In the genomic region with DNA sequence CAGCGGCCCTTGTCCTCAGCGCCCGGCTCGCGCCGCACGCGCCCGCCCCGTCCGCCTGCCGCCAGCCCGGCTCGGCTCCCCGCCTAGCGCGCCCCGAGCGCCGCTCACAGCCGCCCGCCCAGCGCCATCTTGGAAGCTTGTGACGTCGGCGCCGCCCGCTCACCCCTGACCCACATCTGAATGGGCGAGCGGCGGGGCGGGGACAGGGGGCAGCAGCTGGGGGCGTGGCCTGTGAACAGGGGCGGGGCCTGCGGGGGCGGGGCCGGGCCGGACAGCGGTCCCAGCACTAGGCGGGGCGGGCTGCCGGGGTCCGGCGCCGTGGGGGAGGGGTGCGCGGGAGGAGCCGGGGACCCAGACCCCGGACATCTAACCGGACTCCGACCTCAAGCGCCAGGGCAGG, we compare ENCODE assay signal across 10 cellular contexts. TPM values are rescaled to one million over a fixed set of nuclear protein-coding genes. Genes with fewer than 3 reads are reported as not detected.
DNase-seq lines count a peak whose midpoint lies in the region; ATAC-seq, FAIRE-seq and TF ChIP-seq lines count a peak whose summit lies in the region.
"Not testable (repeated sequence)": the region's sequence is repeated elsewhere in the genome, so short reads cannot be mapped to it uniquely, and the experiment has no call there.
"Had no signal": no experiment of that assay in that cellular context is flagged by ENCODE, and none has a peak within 500 bp of the region (broad histone marks: within the 10 kb centered on the region; RNA-seq: fewer than 3 reads in every experiment).

No MANE protein-coding gene starts in this region.

- not testable (repeated sequence) for H3K79me2 ChIP-seq in K562 (ENCODE audit: control insufficient read depth, insufficient read depth, low read length)

- not testable (repeated sequence) for H3K9me1 ChIP-seq in K562 (ENCODE audit: control insufficient read depth, insufficient read depth, low read length)

- not testable (repeated sequence) for H3K36me3 Mint-ChIP-seq in activated CD8-positive, alpha-beta T cell treated with anti-CD3 and anti-CD28 coated beads for 36 hours (ENCODE audit: low read depth); memory B cell

- not testable (repeated sequence) for H3K4me1 Mint-ChIP-seq in activated CD8-positive, alpha-beta T cell treated with anti-CD3 and anti-CD28 coated beads for 36 hours (ENCODE audit: low read depth); memory B cell

- not testable (repeated sequence) for H3K27me3 Mint-ChIP-seq in activated CD8-positive, alpha-beta T cell treated with anti-CD3 and anti-CD28 coated beads for 36 hours; memory B cell

- CTCF ChIA-PET in activated CD8-positive, alpha-beta T cell treated with anti-CD3 and anti-CD28 coated beads for 36 hours (lab: Charles Lee); K562 (lab: Yijun Ruan, JAX; ENCODE audit: low intra/inter-chr PET ratio): not testable (repeated sequence)

- not testable (repeated sequence) for H3K36me3 ChIP-seq in K562 (ENCODE audit: control insufficient read depth, insufficient read depth, low read length); aorta (ENCODE audit: control insufficient read depth in 1 of 2, insufficient read depth in 2 of 2, low read length in 1 of 2)

- not testable (repeated sequence) for H3K9me3 Mint-ChIP-seq in activated CD8-positive, alpha-beta T cell treated with anti-CD3 and anti-CD28 coated beads for 36 hours; memory B cell

- H3K4me3 ChIP-seq in K562; aorta (ENCODE audit: low read length in 2 of 2): not testable (repeated sequence)

- in situ Hi-C loops in K562 (cut with MboI), result loop anchor here (10.0 kb wide), 1 partner anchor 57 kb away; no protein-coding TSS in a partner anchor

- FAIRE-seq in K562 (lab: Jason Lieb, UNC), result not testable (repeated sequence)

- not testable (repeated sequence) for H3K27me3 ChIP-seq in K562 (ENCODE audit: control insufficient read depth in 2 of 2, insufficient read depth in 2 of 2, low read length in 2 of 2); aorta (ENCODE audit: control insufficient read depth in 1 of 2, insufficient read depth in 2 of 2, low read length in 1 of 2)

- not testable (repeated sequence) for TF ChIP-seq POLR2A in K562 (conservative IDR thresholded peaks at IDR 0.05)

- ATAC-seq in GM18867 (IDR thresholded peaks at IDR 0.05; ENCODE audit: unreplicated experiment), result peak; percentile 77
- ATAC-seq in GM21515 (IDR thresholded peaks at IDR 0.05; ENCODE audit: unreplicated experiment), result peak; percentile 78
- peak; percentile 86 for ATAC-seq in HG02852 (IDR thresholded peaks at IDR 0.05; ENCODE audit: unreplicated experiment)
- ATAC-seq in HG03280 (IDR thresholded peaks at IDR 0.05; ENCODE audit: unreplicated experiment), result peak; percentile 91
- peak; percentile 88 for ATAC-seq in activated CD8-positive, alpha-beta T cell treated with anti-CD3 and anti-CD28 coated beads for 36 hours
- peak; percentile 72 for ATAC-seq in K562
- peak; percentile 87 for ATAC-seq in memory B cell (ENCODE audit: low read depth)
- ATAC-seq in aorta (ENCODE audit: low FRiP score), result peak; percentile 91

- H3K9ac ChIP-seq in K562 (ENCODE audit: insufficient read depth in 1 of 2, low read depth in 2 of 2, low read length in 2 of 2), result not testable (repeated sequence)

- not testable (repeated sequence) for H3K27ac ChIP-seq in K562 (ENCODE audit: extremely low read depth, low read depth, low read length); aorta (ENCODE audit: low read depth in 1 of 2, low read length in 2 of 2)

- H3K4me3 Mint-ChIP-seq in activated CD8-positive, alpha-beta T cell treated with anti-CD3 and anti-CD28 coated beads for 36 hours; memory B cell: not testable (repeated sequence)

- H2AFZ ChIP-seq in K562 (ENCODE audit: low read depth, low read length), result not testable (repeated sequence)

- TF ChIP-seq RAD21 in K562 (CRISPR knock-in tag; conservative IDR thresholded peaks at IDR 0.05 in 1 of 2, IDR thresholded peaks at IDR 0.05 in 1 of 2), result not testable (repeated sequence)

- not testable (repeated sequence) for TF ChIP-seq CTCF in activated CD8-positive, alpha-beta T cell treated with anti-CD3 and anti-CD28 coated beads for 36 hours (IDR thresholded peaks at IDR 0.05); K562 (IDR thresholded peaks at IDR 0.05 in 2 of 3, conservative IDR thresholded peaks at IDR 0.05 in 1 of 3; ENCODE audit: insufficient read depth in 2 of 3, low read depth in 1 of 3, low read length in 3 of 3)

- intact Hi-C loops in activated CD8-positive, alpha-beta T cell treated with anti-CD3 and anti-CD28 coated beads for 36 hours (cut with micrococcal nuclease); K562 (cut with micrococcal nuclease); aorta (cut with DNase I): not testable (repeated sequence)

- BruUV-seq in K562 (replicated peaks; lab: Mats Ljungman, UMichigan), result not testable (repeated sequence)

- H3K27ac Mint-ChIP-seq in activated CD8-positive, alpha-beta T cell treated with anti-CD3 and anti-CD28 coated beads for 36 hours; memory B cell: not testable (repeated sequence)

- H3K9me3 ChIP-seq in K562 (replicated peaks; ENCODE audit: control insufficient read depth, insufficient read depth, low read depth, low read length); aorta (ENCODE audit: control insufficient read depth, low read length): not testable (repeated sequence)

- POLR2A ChIA-PET in activated CD8-positive, alpha-beta T cell treated with anti-CD3 and anti-CD28 coated beads for 36 hours (lab: Charles Lee); K562 (lab: Yijun Ruan, JAX): not testable (repeated sequence)

- TF ChIP-seq EP300 in K562 (IDR thresholded peaks at IDR 0.05; ENCODE audit: low read length), result not testable (repeated sequence)

- no CpG with 5 or more reads among the region's 52 CpGs for WGBS in K562 (ENCODE audit: insufficient coverage, low coverage, missing lambda C conversion rate)
- WGBS in aorta, 2 donors, result no CpG with 5 or more reads among the region's 52 CpGs

- not testable (repeated sequence) for H4K20me1 ChIP-seq in K562 (replicated peaks; ENCODE audit: control insufficient read depth, insufficient read depth, low read length)

- DNase-seq in activated CD8-positive, alpha-beta T cell treated with anti-CD3 and anti-CD28 coated beads for 36 hours; K562 (ENCODE audit: extremely low read depth in 1 of 4, low spot score in 3 of 4); memory B cell (ENCODE audit: low spot score in 2 of 2); aorta: not testable (repeated sequence)

- not testable (repeated sequence) for H3K4me2 ChIP-seq in K562 (ENCODE audit: insufficient read depth, low read length)

- H3K4me1 ChIP-seq in K562 (replicated peaks in 1 of 2; ENCODE audit: control insufficient read depth in 2 of 2, insufficient read depth in 2 of 2, low read length in 2 of 2); aorta (ENCODE audit: control insufficient read depth in 1 of 2, insufficient read depth in 2 of 2, low read length in 2 of 2): not testable (repeated sequence)

RNA-seq across cellular contexts. Expression of gene RIMBP3C, which starts 33.9 kb away (rescaled TPM):
- total RNA-seq in activated CD8-positive, alpha-beta T cell treated with anti-CD3 and anti-CD28 coated beads for 36 hours, result under 1 TPM in 1 of 2 experiments, not detected in 1; 0.20 TPM
- 0.79 and 1.6 TPM in 2 replicates for total RNA-seq in K562 (2011; cell fraction: chromatin; rRNA removed; ENCODE audit: low replicate concordance)
- 2.1 and 2.3 TPM in 2 replicates for total RNA-seq in K562 (2011; cell fraction: nucleolus; rRNA removed)
- total RNA-seq in K562 (2011; cell fraction: nucleoplasm; rRNA removed), result 1.0 TPM in 1 of 2 replicates, not detected in the other
- total RNA-seq in K562 (2014; rRNA removed) (0.65 and 0.77 TPM in 2 replicates), K562 (2014; rRNA removed; fragmentation: Illumina TruSeq; extraction: Trizol) (0.06 and 0.15 TPM in 2 replicates), K562 (2015; rRNA removed; fragmentation: Illumina TruSeq; extraction: Trizol) (0.25 and 0.34 TPM in 2 replicates), K562 (2021) (0.89 and 0.98 TPM in 2 replicates), aorta (under 1 TPM in 1 of 2 donors, not detected in 1; 0.32 TPM)
- polyA plus RNA-seq in K562 (2011; rRNA removed) (0.13 and 0.19 TPM in 2 replicates), K562 (2014; fragmentation: Illumina TruSeq; extraction: Trizol) (0.09 and 0.26 TPM in 2 replicates), K562 (2014; fragmentation: Nextera tagmentation; extraction: Ambion mirVana) (not detected), K562 (2014; rRNA removed) (0.17 TPM in 1 of 2 replicates, not detected in the other), aorta (not detected)
- 0.06 TPM in 1 of 2 replicates, not detected in the other for polyA plus RNA-seq in K562 (2011; cell fraction: cytosol; rRNA removed)
- 0.16 and 0.41 TPM in 2 replicates for polyA plus RNA-seq in K562 (2011; cell fraction: nucleus; rRNA removed)
- 0.75 and 0.85 TPM in 2 replicates for polyA plus RNA-seq in K562 (2012)
- polyA minus RNA-seq in K562 (2011; rRNA and poly(A)+ RNA removed), result 0.60 and 0.90 TPM in 2 replicates
- polyA minus RNA-seq in K562 (2011; cell fraction: cytosol; rRNA and poly(A)+ RNA removed), result 1.2 and 2.5 TPM in 2 replicates
- polyA minus RNA-seq in K562 (2011; cell fraction: nucleus; rRNA and poly(A)+ RNA removed), result 2.3 and 4.4 TPM in 2 replicates
- total RNA-seq: glomerular endothelial cell, transverse colon had no signal

RNA-seq across cellular contexts. Expression of gene UBE2L3, which starts 50.1 kb away (rescaled TPM):
- 10 to 100 TPM; 50.3 to 54.9 TPM for total RNA-seq in activated CD8-positive, alpha-beta T cell treated with anti-CD3 and anti-CD28 coated beads for 36 hours
- 76.2 and 94.2 TPM in 2 replicates for total RNA-seq in K562 (2011; cell fraction: chromatin; rRNA removed; ENCODE audit: low replicate concordance)
- 66.2 and 75.7 TPM in 2 replicates for total RNA-seq in K562 (2011; cell fraction: nucleolus; rRNA removed)
- total RNA-seq in K562 (2011; cell fraction: nucleoplasm; rRNA removed), result 78.4 and 92.8 TPM in 2 replicates
- total RNA-seq in K562 (2014; rRNA removed), result 215 and 275 TPM in 2 replicates
- 285 and 298 TPM in 2 replicates for total RNA-seq in K562 (2014; rRNA removed; fragmentation: Illumina TruSeq; extraction: Trizol)
- total RNA-seq in K562 (2015; rRNA removed; fragmentation: Illumina TruSeq; extraction: Trizol), result 335 and 354 TPM in 2 replicates
- total RNA-seq in K562 (2021), result 240 TPM in 2 replicates
- 206 and 218 TPM in 2 replicates for polyA plus RNA-seq in K562 (2011; rRNA removed)
- polyA plus RNA-seq in K562 (2011; cell fraction: cytosol; rRNA removed), result 145 and 195 TPM in 2 replicates
- polyA plus RNA-seq in K562 (2011; cell fraction: nucleus; rRNA removed), result 56.6 and 72.9 TPM in 2 replicates
- 253 and 378 TPM in 2 replicates for polyA plus RNA-seq in K562 (2012)
- 493 and 580 TPM in 2 replicates for polyA plus RNA-seq in K562 (2014; fragmentation: Illumina TruSeq; extraction: Trizol)
- 100 to 1,000 TPM; 575 to 625 TPM for polyA plus RNA-seq in K562 (2014; fragmentation: Nextera tagmentation; extraction: Ambion mirVana)
- polyA plus RNA-seq in K562 (2014; rRNA removed), result 266 and 269 TPM in 2 replicates
- polyA minus RNA-seq in K562 (2011; rRNA and poly(A)+ RNA removed), result 172 and 189 TPM in 2 replicates
- 89.8 and 112 TPM in 2 replicates for polyA minus RNA-seq in K562 (2011; cell fraction: cytosol; rRNA and poly(A)+ RNA removed)
- polyA minus RNA-seq in K562 (2011; cell fraction: nucleus; rRNA and poly(A)+ RNA removed), result 25.2 and 45.9 TPM in 2 replicates
- 10 to 100 TPM; 34.1 to 39.4 TPM for total RNA-seq in aorta
- polyA plus RNA-seq in aorta, result 10 to 100 TPM; 42.6 to 54.5 TPM

RNA-seq across cellular contexts. Expression of gene TMEM191C, which starts 50.2 kb away (rescaled TPM):
- total RNA-seq in activated CD8-positive, alpha-beta T cell treated with anti-CD3 and anti-CD28 coated beads for 36 hours, result 1 to 10 TPM; 1.7 to 2.7 TPM
- total RNA-seq in K562 (2011; cell fraction: chromatin; rRNA removed; ENCODE audit: low replicate concordance), result 5.4 and 9.0 TPM in 2 replicates
- 9.5 and 10.3 TPM in 2 replicates for total RNA-seq in K562 (2011; cell fraction: nucleolus; rRNA removed)
- total RNA-seq in K562 (2011; cell fraction: nucleoplasm; rRNA removed), result 7.1 and 8.9 TPM in 2 replicates
- total RNA-seq in K562 (2014; rRNA removed) (3.4 and 4.6 TPM in 2 replicates), K562 (2014; rRNA removed; fragmentation: Illumina TruSeq; extraction: Trizol) (0.41 and 0.84 TPM in 2 replicates), K562 (2015; rRNA removed; fragmentation: Illumina TruSeq; extraction: Trizol) (1.1 and 1.6 TPM in 2 replicates), K562 (2021) (5.8 and 7.1 TPM in 2 replicates), aorta (1 to 10 TPM in 1 of 2 donors, under 1 TPM in 1; 0.55 to 1.4 TPM)
- polyA plus RNA-seq in K562 (2011; rRNA removed) (2.1 and 3.1 TPM in 2 replicates), K562 (2014; fragmentation: Illumina TruSeq; extraction: Trizol) (0.82 and 1.1 TPM in 2 replicates), K562 (2014; fragmentation: Nextera tagmentation; extraction: Ambion mirVana) (under 1 TPM; 0.15 to 0.28 TPM), K562 (2014; rRNA removed) (4.0 and 6.5 TPM in 2 replicates), aorta (1 to 10 TPM in 1 of 2 donors, under 1 TPM in 1; 0.50 to 2.9 TPM)
- 5.0 and 11.5 TPM in 2 replicates for polyA plus RNA-seq in K562 (2011; cell fraction: cytosol; rRNA removed)
- 13.1 and 16.7 TPM in 2 replicates for polyA plus RNA-seq in K562 (2011; cell fraction: nucleus; rRNA removed)
- polyA plus RNA-seq in K562 (2012), result 5.2 and 9.2 TPM in 2 replicates
- 0.46 and 0.93 TPM in 2 replicates for polyA minus RNA-seq in K562 (2011; rRNA and poly(A)+ RNA removed)
- 2.4 and 4.9 TPM in 2 replicates for polyA minus RNA-seq in K562 (2011; cell fraction: cytosol; rRNA and poly(A)+ RNA removed)
- 2.4 and 3.0 TPM in 2 replicates for polyA minus RNA-seq in K562 (2011; cell fraction: nucleus; rRNA and poly(A)+ RNA removed)
